Comparison of ENCODE assay signal across 1 cellular context in genomic region chr22:37435970-37436603, GRCh38.
TF ChIP-seq lines count a peak whose summit lies in the region.

No MANE protein-coding gene starts in this region.

TF ChIP-seq in HepG2, 621 proteins besides CTCF, POLR2A, EP300 and RAD21:
- TF ChIP-seq ZNF224 (CRISPR knock-in tag; IDR thresholded peaks at IDR 0.05) (no peak), NFKBIZ (CRISPR knock-in tag; IDR thresholded peaks at IDR 0.05) (no peak), NFYC (CRISPR knock-in tag; IDR thresholded peaks at IDR 0.05) (0 out of 2 replicates have a peak, but pooled peaks have one; percentile 19), ZFP62 (CRISPR knock-in tag; IDR thresholded peaks at IDR 0.05) (no peak), NONO (IDR thresholded peaks at IDR 0.05) (no peak), NONO (CRISPR knock-in tag; conservative IDR thresholded peaks at IDR 0.05) (no peak), ZNF337 (CRISPR knock-in tag; IDR thresholded peaks at IDR 0.05; ENCODE audit: borderline replicate concordance, low read depth) (no peak)
